In genomic region chr9:134285215-134285845, GRCh38 we compare ENCODE assay signal across 1 cellular context.
TF ChIP-seq lines count a peak whose summit lies in the region.

No MANE protein-coding gene starts in this region.

TF ChIP-seq in HepG2, 621 proteins besides CTCF, POLR2A, EP300 and RAD21 (continued from another document):
- peak; percentile 81 for TF ChIP-seq ZNF646 (CRISPR knock-in tag; IDR thresholded peaks at IDR 0.05)
